23 cellular contexts compared by ENCODE assay signal in the genomic region with DNA sequence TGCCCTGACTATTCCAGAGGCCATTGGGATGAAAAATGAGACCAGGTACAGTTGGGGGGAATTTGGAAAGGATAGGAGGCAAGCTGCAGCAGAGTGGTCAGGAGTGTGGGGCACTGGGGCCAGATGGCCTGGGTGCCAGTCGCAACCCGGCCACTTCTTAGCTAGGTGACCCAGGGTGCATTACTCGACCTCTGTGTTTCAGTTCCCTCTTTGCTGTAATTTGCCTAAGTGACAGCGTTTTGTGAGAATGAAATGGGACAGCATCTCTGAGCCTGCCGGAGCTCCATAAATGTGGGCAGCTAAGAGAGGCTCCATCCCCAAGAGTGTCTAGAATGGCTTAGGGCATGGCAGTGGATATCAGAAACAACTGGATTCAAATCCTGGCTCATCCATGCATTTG. TPM values are rescaled to one million over a fixed set of nuclear protein-coding genes. Genes with fewer than 3 reads are reported as not detected.
DNase-seq lines count a peak whose midpoint lies in the region; ATAC-seq and TF ChIP-seq lines count a peak whose summit lies in the region.
"Had no signal": no experiment of that assay in that cellular context is flagged by ENCODE, and none has a peak within 500 bp of the region (broad histone marks: within the 10 kb centered on the region; RNA-seq: fewer than 3 reads in every experiment).

No MANE protein-coding gene starts in this region.

- no peaks in the 10 kb centered on the region for H3K36me3 ChIP-seq in OCI-LY3 (replicated peaks; ENCODE audit: low read depth, low read length)
- no peaks in the 10 kb centered on the region for H3K36me3 ChIP-seq in smooth muscle cell (ENCODE audit: low read depth)
- H3K36me3 ChIP-seq: HAP-1 had no signal

- H3K27ac ChIP-seq in OCI-LY3 (ENCODE audit: low read length) (no peak overlapping the region), smooth muscle cell (ENCODE audit: low read depth) (no peak overlapping the region)
- H3K27ac ChIP-seq: GM23248, SK-N-MC had no signal

- DNase-seq in GM13976 (ENCODE audit: low spot score) (peak; percentile 42), SIG-M5 (lab: John Stamatoyannopoulos, UW) (no peak), smooth muscle cell (lab: John Stamatoyannopoulos, UW; ENCODE audit: unreplicated experiment) (no peak)
- DNase-seq: ACHN; C1 segment of cervical spinal cord; CD8-positive, alpha-beta memory T cell; DMS53; EL; GM23248; KBM-7; NCI-H1048; NCI-H1436; NCI-H1930; NCI-H345; NCI-H524 treated with DMSO at 0.1 percent for 48 hours had no signal

- H3K4me3 ChIP-seq in OCI-LY3 (ENCODE audit: low read length) (peak overlapping the region; percentile 19; the same call in 1 of the 2 replicates), smooth muscle cell (no peak overlapping the region)
- H3K4me3 ChIP-seq: GM23248, HAP-1, SK-N-MC had no signal

- H3K36me3 Mint-ChIP-seq in stimulated activated memory B cell treated with anti-CD40 and anti-IgM and Interleukin-4, amounts not matched to agents 10 μg/mL and 1 μg/mL and 100 μg/mL, for 72 hours: no peaks in the 10 kb centered on the region
- H3K36me3 Mint-ChIP-seq: CD8-positive, alpha-beta memory T cell had no signal

- peaks cover 4% of the 10 kb centered on the region for H3K9me3 Mint-ChIP-seq in stimulated activated memory B cell treated with anti-CD40 and anti-IgM and Interleukin-4, amounts not matched to agents 10 μg/mL and 1 μg/mL and 100 μg/mL, for 72 hours
- H3K9me3 Mint-ChIP-seq: CD8-positive, alpha-beta memory T cell; T-helper 2 cell treated with Interferon-gamma antibody and Interleukin-4, amounts not matched to agents 5 μg/mL and 100 μg/mL, for 36 hours had no signal

- no peaks in the 10 kb centered on the region for H3K9me3 ChIP-seq in OCI-LY3 (ENCODE audit: insufficient read depth, low read length)
- H3K9me3 ChIP-seq in smooth muscle cell (replicated peaks; ENCODE audit: low read depth): no peaks in the 10 kb centered on the region
- H3K9me3 ChIP-seq: HAP-1 had no signal

- ATAC-seq in GM21576 (IDR thresholded peaks at IDR 0.05; ENCODE audit: unreplicated experiment) (peak; percentile 52), GM19455 (IDR thresholded peaks at IDR 0.05; ENCODE audit: unreplicated experiment) (no peak)
- peak; percentile 57 for ATAC-seq in stimulated activated memory B cell treated with anti-CD40 and anti-IgM and Interleukin-4, amounts not matched to agents 10 μg/mL and 1 μg/mL and 100 μg/mL, for 72 hours
- ATAC-seq: HepG2 had no signal

- H3K4me1 ChIP-seq in OCI-LY3 (ENCODE audit: low read length) (peaks cover 28% of the 10 kb centered on the region), smooth muscle cell (ENCODE audit: low read depth) (no peaks in the 10 kb centered on the region)
- H3K4me1 ChIP-seq: HAP-1 had no signal

- peak overlapping the region; percentile 45 for H3K4me2 ChIP-seq in OCI-LY3 (ENCODE audit: low read length)
- H3K4me2 ChIP-seq in smooth muscle cell: no peak overlapping the region

- H3K27me3 ChIP-seq in OCI-LY3 (ENCODE audit: low read depth, low read length) (no peaks in the 10 kb centered on the region), smooth muscle cell (ENCODE audit: low read depth) (peaks cover 4% of the 10 kb centered on the region)

- no peaks in the 10 kb centered on the region for H3K79me2 ChIP-seq in OCI-LY3 (ENCODE audit: low read length)
- no peaks in the 10 kb centered on the region for H3K79me2 ChIP-seq in smooth muscle cell (ENCODE audit: low read depth)

- TF ChIP-seq CTCF in GM13976 (IDR thresholded peaks at IDR 0.05; ENCODE audit: borderline replicate concordance, control extremely low read depth, extremely low read depth, insufficient read depth, missing control alignments) (no peak), OCI-LY3 (IDR thresholded peaks at IDR 0.05; ENCODE audit: low read depth, low read length) (no peak), smooth muscle cell (IDR thresholded peaks at IDR 0.05; ENCODE audit: borderline replicate concordance, insufficient read depth, poor library complexity, severe bottlenecking) (no peak)

- no peak overlapping the region for H3K4me3 Mint-ChIP-seq in stimulated activated memory B cell treated with anti-CD40 and anti-IgM and Interleukin-4, amounts not matched to agents 10 μg/mL and 1 μg/mL and 100 μg/mL, for 72 hours
- H3K4me3 Mint-ChIP-seq: T-helper 2 cell treated with Interferon-gamma antibody and Interleukin-4, amounts not matched to agents 5 μg/mL and 100 μg/mL, for 36 hours had no signal

- H3K4me1 Mint-ChIP-seq in stimulated activated memory B cell treated with anti-CD40 and anti-IgM and Interleukin-4, amounts not matched to agents 10 μg/mL and 1 μg/mL and 100 μg/mL, for 72 hours: peaks cover 17% of the 10 kb centered on the region
- H3K4me1 Mint-ChIP-seq: CD8-positive, alpha-beta memory T cell had no signal

- H3K27me3 Mint-ChIP-seq in stimulated activated memory B cell treated with anti-CD40 and anti-IgM and Interleukin-4, amounts not matched to agents 10 μg/mL and 1 μg/mL and 100 μg/mL, for 72 hours: no peaks in the 10 kb centered on the region
- H3K27me3 Mint-ChIP-seq: CD8-positive, alpha-beta memory T cell had no signal

- no peaks in the 10 kb centered on the region for H3F3A ChIP-seq in smooth muscle cell (ENCODE audit: low read depth)

- in situ Hi-C loops in GM13976 (cut with MboI; ENCODE audit: low sequenced_read_pairs, unreplicated experiment): no loop called here

- 0 out of 2 replicates have a peak, but pooled peaks cover 3% of the 10 kb centered on the region for H4K20me1 ChIP-seq in OCI-LY3 (ENCODE audit: insufficient read depth, low read length)
- H4K20me1 ChIP-seq in smooth muscle cell (ENCODE audit: low read depth): no peaks in the 10 kb centered on the region

- WGBS in smooth muscle cell (ENCODE audit: low lambda C conversion rate): 85% methylated on average over 5 of the region's 5 CpGs

- no peak overlapping the region for H2AFZ ChIP-seq in OCI-LY3 (ENCODE audit: low read depth, low read length)
- H2AFZ ChIP-seq in smooth muscle cell (ENCODE audit: low read depth): no peak overlapping the region
- H2AFZ ChIP-seq: GM23248 had no signal

- no peak overlapping the region for H3K27ac Mint-ChIP-seq in stimulated activated memory B cell treated with anti-CD40 and anti-IgM and Interleukin-4, amounts not matched to agents 10 μg/mL and 1 μg/mL and 100 μg/mL, for 72 hours
- H3K27ac Mint-ChIP-seq: CD8-positive, alpha-beta memory T cell; T-helper 2 cell treated with Interferon-gamma antibody and Interleukin-4, amounts not matched to agents 5 μg/mL and 100 μg/mL, for 36 hours had no signal

- H3K9ac ChIP-seq in OCI-LY3 (ENCODE audit: low read length): no peak overlapping the region
- no peak overlapping the region for H3K9ac ChIP-seq in smooth muscle cell (ENCODE audit: low read depth)
- H3K9ac ChIP-seq: GM23248 had no signal

RNA-seq across cellular contexts. Expression of gene LRFN2, which starts 13.9 kb away (rescaled TPM):
- 0.04 and 0.67 TPM in 2 replicates for total RNA-seq in smooth muscle cell
- polyA plus RNA-seq in smooth muscle cell: 0.08 and 0.57 TPM in 2 replicates
- total RNA-seq: CD8-positive, alpha-beta memory T cell; GM23248; HepG2 had no signal
- polyA plus RNA-seq: GM23248, HepG2 had no signal
